Comparison of ENCODE assay signal across 36 cellular contexts in the genomic region with DNA sequence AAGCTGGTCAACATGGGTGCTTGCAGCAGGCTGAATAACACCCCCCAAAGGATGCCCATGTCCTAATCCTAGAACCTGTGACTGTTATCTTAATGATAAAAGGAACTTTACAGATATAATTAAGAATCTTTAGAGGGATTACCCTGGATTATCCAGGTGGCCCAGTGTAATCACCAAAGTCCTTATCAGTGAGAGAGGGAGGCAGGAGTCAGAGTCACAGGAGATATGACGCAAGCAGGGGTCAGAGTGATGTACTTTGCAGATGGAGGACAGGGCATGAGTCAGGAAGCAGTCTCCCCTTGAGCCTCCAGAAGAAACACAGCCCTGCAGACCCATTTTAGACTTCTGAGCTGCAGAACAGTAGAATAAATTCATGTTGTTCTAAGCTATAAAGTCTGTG. TPM values are rescaled to one million over a fixed set of nuclear protein-coding genes. Genes with fewer than 3 reads are reported as not detected.
"Had no signal": no experiment of that assay in that cellular context is flagged by ENCODE, and none has a peak within 500 bp of the region (broad histone marks: within the 10 kb centered on the region; RNA-seq: fewer than 3 reads in every experiment).

No MANE protein-coding gene starts in this region.

- DNase-seq: activated CD4-positive, alpha-beta T cell treated with anti-CD3 and anti-CD28 coated beads, Interleukin-2, amount 10 ng/mL, durations not matched to agents 24 days and 14 days; activated CD4-positive, alpha-beta T cell treated with anti-CD3 and anti-CD28 coated beads, Interleukin-2, amount 50 U/mL, for 4 hours; activated CD8-positive, alpha-beta T cell treated with anti-CD3 and anti-CD28 coated beads for 36 hours; activated effector memory CD4-positive, alpha-beta T cell treated with anti-CD3 and anti-CD28 coated beads, Interleukin-2, amount 50 U/mL, for 16 hours; activated naive CD4-positive, alpha-beta T cell; activated naive CD4-positive, alpha-beta T cell treated with anti-CD3 and anti-CD28 coated beads, Interleukin-2, amount 50 U/mL, for 16 hours; activated naive CD8-positive, alpha-beta T cell treated with anti-CD3 and anti-CD28 coated beads for 36 hours; activated T-cell treated with anti-CD3 and anti-CD28 coated beads, Interleukin-2, amount 50 U/mL, for 1 hour; activated T-cell treated with anti-CD3 and anti-CD28 coated beads, Interleukin-2, amount 50 U/mL, for 72 hours; body of pancreas; Kasumi-1; KBM-7; MG63; NCI-H1092 treated with DMSO at 0.1 percent for 48 hours; NCI-H1417; NCI-H146; NCI-H187; NCI-H2029 treated with DMSO at 0.1 percent for 48 hours; NCI-H2107; NCI-H2171; NCI-H510A; NCI-H526; NCI-H774; SHP77; SJCRH30; T1000 had no signal

- H3K4me3 ChIP-seq: body of pancreas, breast epithelium, MG63, SJCRH30, SK-N-MC had no signal

- ATAC-seq: activated CD8-positive, alpha-beta T cell treated with anti-CD3 and anti-CD28 coated beads for 36 hours; activated T-cell treated with anti-CD3 and anti-CD28 coated beads, Interleukin-2, amount 50 U/mL, for 72 hours; activated T-helper 17 cell treated with anti-CD3 and anti-CD28 coated beads, Interleukin-2, amount 50 U/mL, for 72 hours; body of pancreas; Panc1 had no signal

- H3K4me1 ChIP-seq: body of pancreas, breast epithelium, SJCRH30 had no signal

- H3K27me3 ChIP-seq: body of pancreas, breast epithelium, MG63, SJCRH30 had no signal

RNA-seq across cellular contexts. Expression of a gene that starts 18.5 kb away (rescaled TPM):
- total RNA-seq: activated CD4-positive, alpha-beta T cell treated with anti-CD3 and anti-CD28 coated beads, Interleukin-2, amount 10 ng/mL, durations not matched to agents 24 days and 14 days; activated CD8-positive, alpha-beta memory T cell treated with anti-CD3 and anti-CD28 coated beads for 36 hours; activated naive CD8-positive, alpha-beta T cell treated with anti-CD3 and anti-CD28 coated beads for 36 hours; RPMI7951; T-helper 1 cell treated with Interleukin-12 subunit alpha and Interleukin-12 subunit beta and Interleukin-4 antibody, amounts not matched to agents 30 ng/mL and 1 ng/mL, for 36 hours had no signal

RNA-seq across cellular contexts. Expression of a gene that starts 41.0 kb away (rescaled TPM):
- total RNA-seq: activated CD4-positive, alpha-beta T cell treated with anti-CD3 and anti-CD28 coated beads, Interleukin-2, amount 10 ng/mL, durations not matched to agents 24 days and 14 days; activated CD8-positive, alpha-beta memory T cell treated with anti-CD3 and anti-CD28 coated beads for 36 hours; activated CD8-positive, alpha-beta T cell treated with anti-CD3 and anti-CD28 coated beads for 36 hours; activated naive CD8-positive, alpha-beta T cell treated with anti-CD3 and anti-CD28 coated beads for 36 hours; activated T-cell treated with anti-CD3 and anti-CD28 coated beads, Interleukin-2, amount 50 U/mL, for 72 hours; activated T-helper 17 cell treated with anti-CD3 and anti-CD28 coated beads, Interleukin-2, amount 50 U/mL, for 72 hours; astrocyte; body of pancreas; cardiac septum; RPMI7951; SJCRH30; T-helper 1 cell treated with Interleukin-12 subunit alpha and Interleukin-12 subunit beta and Interleukin-4 antibody, amounts not matched to agents 30 ng/mL and 1 ng/mL, for 36 hours; T-helper 2 cell treated with Interferon-gamma antibody and Interleukin-4, amounts not matched to agents 100 ng/mL and 5 ng/mL, for 36 hours had no signal
